In the genomic region with DNA sequence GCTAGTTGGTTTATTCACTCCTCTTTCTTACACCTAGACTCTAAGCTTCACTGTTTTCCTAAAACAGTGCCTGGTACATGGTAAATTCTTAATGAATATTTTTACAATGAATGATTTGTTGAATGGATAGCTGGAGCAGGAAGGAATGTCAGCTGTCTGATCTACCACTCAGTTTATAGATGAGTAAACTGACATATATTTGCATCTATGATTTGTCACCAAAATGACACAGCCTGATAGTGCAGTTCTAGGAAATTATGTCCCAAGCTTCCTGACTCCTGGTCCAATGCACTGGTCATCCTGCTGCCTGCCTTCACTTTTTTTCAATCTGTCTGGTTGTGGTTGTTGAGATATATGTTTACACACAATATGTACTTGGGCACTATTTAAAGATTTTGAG, we compare ENCODE assay signal across 19 cellular contexts.
DNase-seq lines count a peak whose midpoint lies in the region; FAIRE-seq and TF ChIP-seq lines count a peak whose summit lies in the region.
"Had no signal": no experiment of that assay in that cellular context is flagged by ENCODE, and none has a peak within 500 bp of the region (broad histone marks: within the 10 kb centered on the region; RNA-seq: fewer than 3 reads in every experiment).

No MANE protein-coding gene starts in this region.

- no peaks in the 10 kb centered on the region for H3K79me2 ChIP-seq in fibroblast of lung (ENCODE audit: control insufficient read depth, insufficient read depth, low read length)
- H3K79me2 ChIP-seq in smooth muscle cell (ENCODE audit: low read depth) = no peaks in the 10 kb centered on the region

- peaks cover 72% of the 10 kb centered on the region for H3K4me1 Mint-ChIP-seq in HFFc6 (ENCODE audit: low read depth)
- H3K4me1 Mint-ChIP-seq in activated CD4-positive, alpha-beta memory T cell treated with anti-CD3 and anti-CD28 coated beads for 36 hours (ENCODE audit: low read depth) = no peaks in the 10 kb centered on the region
- H3K4me1 Mint-ChIP-seq: activated CD4-positive, alpha-beta T cell treated with anti-CD3 and anti-CD28 coated beads, Interleukin-2, amount 10 ng/mL, durations not matched to agents 7 days and 5 days; H9; immature natural killer cell; naive thymus-derived CD8-positive, alpha-beta T cell had no signal

- H3F3A ChIP-seq in smooth muscle cell (ENCODE audit: low read depth) = peaks cover 15% of the 10 kb centered on the region

- H3K36me3 Mint-ChIP-seq in HFFc6 (ENCODE audit: low read depth) = no peaks in the 10 kb centered on the region
- no peaks in the 10 kb centered on the region for H3K36me3 Mint-ChIP-seq in activated CD4-positive, alpha-beta memory T cell treated with anti-CD3 and anti-CD28 coated beads for 36 hours
- H3K36me3 Mint-ChIP-seq: immature natural killer cell; naive thymus-derived CD8-positive, alpha-beta T cell had no signal

- intact Hi-C loops in activated CD4-positive, alpha-beta memory T cell treated with anti-CD3 and anti-CD28 coated beads for 36 hours (cut with micrococcal nuclease) = no loop called here

- H3K27me3 ChIP-seq in fibroblast of lung (ENCODE audit: control insufficient read depth, insufficient read depth, low read length) = no peaks in the 10 kb centered on the region
- H3K27me3 ChIP-seq in smooth muscle cell (ENCODE audit: low read depth) = no peaks in the 10 kb centered on the region
- no peaks in the 10 kb centered on the region for H3K27me3 ChIP-seq in small intestine (ENCODE audit: control insufficient read depth in 2 of 2, insufficient read depth in 2 of 2, low read length in 2 of 2)

- DNase-seq in HFFc6 = no peak
- DNase-seq in RPMI7951 (ENCODE audit: low read depth) = peak; percentile 26
- DNase-seq in fibroblast of lung (ENCODE audit: low read depth in 2 of 2) = peak in 1 of 2 donors; percentile 65
- DNase-seq in smooth muscle cell (lab: John Stamatoyannopoulos, UW; ENCODE audit: unreplicated experiment) = no peak
- no peak for DNase-seq in SIG-M5 (lab: John Stamatoyannopoulos, UW)
- no peak for DNase-seq in small intestine
- DNase-seq in activated CD4-positive, alpha-beta memory T cell treated with anti-CD3 and anti-CD28 coated beads for 36 hours = no peak
- DNase-seq: activated CD4-positive, alpha-beta T cell treated with anti-CD3 and anti-CD28 coated beads, Interleukin-2, amount 10 ng/mL, durations not matched to agents 7 days and 5 days; activated naive CD4-positive, alpha-beta T cell treated with Interleukin-2 at 50 U/mL for 16 hours; H9; immature natural killer cell; naive thymus-derived CD8-positive, alpha-beta T cell; NCI-H1105 treated with DMSO at 0.1 percent for 48 hours; NCI-H82; PC-9; posterior cingulate gyrus; stimulated activated CD4-positive, alpha-beta T cell treated with anti-CD3 and anti-CD28 coated beads, Interleukin-4, amount 100 ng/mL, for 24 hours had no signal

- POLR2A ChIA-PET in activated CD4-positive, alpha-beta memory T cell treated with anti-CD3 and anti-CD28 coated beads for 36 hours (lab: Charles Lee) = no interaction called here

- H3K4me1 ChIP-seq in fibroblast of lung (ENCODE audit: control insufficient read depth, extremely low read depth, insufficient read depth, low read length) = peaks cover 15% of the 10 kb centered on the region
- peaks cover 3% of the 10 kb centered on the region for H3K4me1 ChIP-seq in smooth muscle cell (ENCODE audit: low read depth)
- no peaks in the 10 kb centered on the region for H3K4me1 ChIP-seq in small intestine (ENCODE audit: control insufficient read depth in 2 of 2, insufficient read depth in 1 of 2, low read depth in 1 of 2, low read length in 1 of 2)

- H3K27me3 Mint-ChIP-seq in HFFc6 (ENCODE audit: insufficient read depth) = no peaks in the 10 kb centered on the region; the same call in 1 of the 2 replicates
- H3K27me3 Mint-ChIP-seq in activated CD4-positive, alpha-beta memory T cell treated with anti-CD3 and anti-CD28 coated beads for 36 hours = no peaks in the 10 kb centered on the region
- H3K27me3 Mint-ChIP-seq: activated CD4-positive, alpha-beta T cell treated with anti-CD3 and anti-CD28 coated beads, Interleukin-2, amount 10 ng/mL, durations not matched to agents 7 days and 5 days; naive thymus-derived CD8-positive, alpha-beta T cell had no signal

- H2AFZ ChIP-seq in fibroblast of lung (ENCODE audit: low read length) (no peak overlapping the region), smooth muscle cell (ENCODE audit: low read depth) (no peak overlapping the region)
- H2AFZ ChIP-seq: PC-9 had no signal

- no peak for FAIRE-seq in small intestine (lab: Jason Lieb, UNC)
- FAIRE-seq: endothelial cell of umbilical vein, GM19239 had no signal

- H3K27ac ChIP-seq in fibroblast of lung (ENCODE audit: insufficient read depth, low read length) (peak overlapping the region; percentile 38), smooth muscle cell (ENCODE audit: low read depth) (peak overlapping the region; percentile 67), small intestine (ENCODE audit: low read depth in 1 of 2, low read length in 1 of 2) (no peak overlapping the region)
- H3K27ac ChIP-seq: PC-9 had no signal

- H3K36me3 ChIP-seq in fibroblast of lung (ENCODE audit: control insufficient read depth, insufficient read depth, low read length) = no peaks in the 10 kb centered on the region
- H3K36me3 ChIP-seq in smooth muscle cell (ENCODE audit: low read depth) = no peaks in the 10 kb centered on the region
- H3K36me3 ChIP-seq in small intestine (ENCODE audit: control insufficient read depth in 2 of 2, insufficient read depth in 2 of 2, low read length in 2 of 2) = no peaks in the 10 kb centered on the region

- H4K20me1 ChIP-seq in fibroblast of lung (ENCODE audit: control insufficient read depth, extremely low read depth, insufficient read depth, low read length) = no peaks in the 10 kb centered on the region
- H4K20me1 ChIP-seq in smooth muscle cell (ENCODE audit: low read depth) = no peaks in the 10 kb centered on the region

- H3K9me3 Mint-ChIP-seq in HFFc6 = no peaks in the 10 kb centered on the region
- no peaks in the 10 kb centered on the region for H3K9me3 Mint-ChIP-seq in activated CD4-positive, alpha-beta memory T cell treated with anti-CD3 and anti-CD28 coated beads for 36 hours
- H3K9me3 Mint-ChIP-seq: activated CD4-positive, alpha-beta T cell treated with anti-CD3 and anti-CD28 coated beads, Interleukin-2, amount 10 ng/mL, durations not matched to agents 7 days and 5 days; H9 had no signal

- peak overlapping the region; percentile 22 for H3K4me3 Mint-ChIP-seq in HFFc6
- no peak overlapping the region for H3K4me3 Mint-ChIP-seq in activated CD4-positive, alpha-beta memory T cell treated with anti-CD3 and anti-CD28 coated beads for 36 hours
- H3K4me3 Mint-ChIP-seq: activated CD4-positive, alpha-beta T cell treated with anti-CD3 and anti-CD28 coated beads, Interleukin-2, amount 10 ng/mL, durations not matched to agents 7 days and 5 days; H9; immature natural killer cell; naive thymus-derived CD8-positive, alpha-beta T cell had no signal

- H3K4me2 ChIP-seq in fibroblast of lung (ENCODE audit: extremely low read depth, insufficient read depth, low read length) (no peak overlapping the region), smooth muscle cell (peak overlapping the region; percentile 16)
- H3K4me2 ChIP-seq: PC-9 had no signal

- CTCF ChIA-PET in activated CD4-positive, alpha-beta memory T cell treated with anti-CD3 and anti-CD28 coated beads for 36 hours (lab: Charles Lee) = no interaction called here

- no peak for TF ChIP-seq CTCF in HFFc6 (IDR thresholded peaks at IDR 0.05)
- TF ChIP-seq CTCF in fibroblast of lung (conservative IDR thresholded peaks at IDR 0.05 in 1 of 2, IDR thresholded peaks at IDR 0.05 in 1 of 2; ENCODE audit: low read depth in 1 of 2, low read length in 2 of 2) = no peak
- TF ChIP-seq CTCF in smooth muscle cell (IDR thresholded peaks at IDR 0.05; ENCODE audit: borderline replicate concordance, insufficient read depth, poor library complexity, severe bottlenecking) = no peak

- H3K27ac Mint-ChIP-seq in HFFc6 = peak overlapping the region; percentile 84
- no peak overlapping the region for H3K27ac Mint-ChIP-seq in activated CD4-positive, alpha-beta memory T cell treated with anti-CD3 and anti-CD28 coated beads for 36 hours
- H3K27ac Mint-ChIP-seq: activated CD4-positive, alpha-beta T cell treated with anti-CD3 and anti-CD28 coated beads, Interleukin-2, amount 10 ng/mL, durations not matched to agents 7 days and 5 days; H9; immature natural killer cell; naive thymus-derived CD8-positive, alpha-beta T cell had no signal

- H3K4me3 ChIP-seq in fibroblast of lung (replicated peaks in 1 of 4; ENCODE audit: control extremely low read depth in 1 of 4, insufficient read depth in 1 of 4, low read depth in 3 of 4, low read length in 4 of 4) (no peak overlapping the region), smooth muscle cell (no peak overlapping the region), small intestine (ENCODE audit: low read depth in 1 of 2, low read length in 2 of 2) (no peak overlapping the region)
- H3K4me3 ChIP-seq: PC-9 had no signal

- H3K9ac ChIP-seq in fibroblast of lung (ENCODE audit: insufficient read depth, low read length) = no peak overlapping the region
- H3K9ac ChIP-seq in smooth muscle cell (ENCODE audit: low read depth) = no peak overlapping the region

- no peaks in the 10 kb centered on the region for H3K9me3 ChIP-seq in fibroblast of lung (ENCODE audit: control insufficient read depth, insufficient read depth, low read depth, low read length)
- H3K9me3 ChIP-seq in smooth muscle cell (replicated peaks; ENCODE audit: low read depth) = no peaks in the 10 kb centered on the region
- H3K9me3 ChIP-seq in small intestine (ENCODE audit: control insufficient read depth, low read depth) = no peaks in the 10 kb centered on the region

Comparison
In these comparisons a context has a peak if more than half of its experiments do, and no peak if none do; other contexts are left out.
1. H3K27ac ChIP-seq: peak in fibroblast of lung (single experiment) and smooth muscle cell (single experiment); none in small intestine (0 of 2).